In genomic region chr17:31558748-31559646, GRCh38 we compare ENCODE assay signal across 8 cellular contexts.
DNase-seq lines count a peak whose midpoint lies in the region; ATAC-seq, FAIRE-seq and TF ChIP-seq lines count a peak whose summit lies in the region.

No MANE protein-coding gene starts in this region.

- no peaks in the 10 kb centered on the region for H3K36me3 ChIP-seq in HepG2 (replicated peaks in 1 of 2; ENCODE audit: control insufficient read depth in 1 of 2, insufficient read depth in 2 of 2, low read length in 2 of 2)

- H3K27me3 Mint-ChIP-seq in HFFc6 (ENCODE audit: insufficient read depth): peaks cover 4% of the 10 kb centered on the region; the same call in 1 of the 2 replicates

- POLR2A ChIA-PET in HepG2 (lab: Yijun Ruan, JAX): interaction anchor here (1.6 to 1.8 kb wide), 2 partner anchors 10 to 245 kb away, joined by 3 to 4 read pairs; no protein-coding TSS in a partner anchor

- no peaks in the 10 kb centered on the region for H3K79me2 ChIP-seq in HepG2 (ENCODE audit: insufficient read depth, low read length)

- intact Hi-C loops in HepG2 (cut with micrococcal nuclease; ENCODE audit: unreplicated experiment): loop anchor here (1.0 kb wide), 1 partner anchor 283 kb away; no protein-coding TSS in a partner anchor

- peaks cover 44% of the 10 kb centered on the region for H3K4me1 ChIP-seq in HepG2 (ENCODE audit: insufficient read depth, low read length)

- in situ Hi-C loops in HepG2 (cut with HindIII; ENCODE audit: extremely low pct_ligation_motif_present, low pct_unique_long_range_greater_than_20kb): loop anchor here (5.0 kb wide), 1 partner anchor 283 kb away; no protein-coding TSS in a partner anchor

- H3K27me3 ChIP-seq in HepG2 (ENCODE audit: control insufficient read depth in 1 of 2, insufficient read depth in 2 of 2, low read length in 2 of 2): peaks cover 0 to 6% of the 10 kb centered on the region in 2 experiments; a peak in 3 of 5 replicates

- peaks cover 47% of the 10 kb centered on the region for H3K4me1 Mint-ChIP-seq in HFFc6 (ENCODE audit: low read depth)

- H3K4me3 Mint-ChIP-seq in HFFc6: peak overlapping the region; percentile 90

- peak; percentile 76 for ATAC-seq in HepG2

- BruUV-seq in HepG2 (replicated peaks; lab: Mats Ljungman, UMichigan): no TSS peak

- peak in 1 of 2 experiments; percentile 68; a peak in 2 of 4 replicates for TF ChIP-seq POLR2A in HepG2 (IDR thresholded peaks at IDR 0.05; ENCODE audit: insufficient read depth in 1 of 2, low read depth in 2 of 2, low read length in 2 of 2)

- peaks cover 32% of the 10 kb centered on the region for H3K36me3 Mint-ChIP-seq in HFFc6 (ENCODE audit: low read depth)

- H3K27ac Mint-ChIP-seq in HFFc6: peak overlapping the region; percentile 74

- H3K4me2 ChIP-seq in HepG2 (ENCODE audit: low read depth, low read length): peak overlapping the region; percentile 81

- 88% methylated on average over 34 of the region's 120 CpGs for WGBS in HepG2 (ENCODE audit: low lambda C conversion rate)

- no peaks in the 10 kb centered on the region for H4K20me1 ChIP-seq in HepG2 (ENCODE audit: insufficient read depth, low read length)

- H3K9me3 ChIP-seq in HepG2 (ENCODE audit: low read length): no peaks in the 10 kb centered on the region

- H3K4me3 ChIP-seq in HepG2 (replicated peaks in 1 of 3; ENCODE audit: insufficient read depth in 1 of 3, low read depth in 2 of 3, low read length in 3 of 3): peak overlapping the region; percentile 66 to 73 (median 73)

- TF ChIP-seq CTCF in HFFc6 (IDR thresholded peaks at IDR 0.05) (peak; percentile 94), HepG2 (CRISPR knock-in tag; IDR thresholded peaks at IDR 0.05) (peak; percentile 71)

- H3K27ac ChIP-seq in HepG2 (ENCODE audit: extremely low read length, insufficient read depth, low read length): peak overlapping the region; percentile 58

- H3K9ac ChIP-seq in HepG2 (ENCODE audit: insufficient read depth, low read depth, low read length): peak overlapping the region; percentile 62

- FAIRE-seq in HepG2 (lab: Jason Lieb, UNC): no peak

- H3K9me3 Mint-ChIP-seq in HFFc6: no peaks in the 10 kb centered on the region

- TF ChIP-seq EP300 in HepG2 (IDR thresholded peaks at IDR 0.05; ENCODE audit: low read depth in 2 of 2, low read length in 2 of 2): no peak
- no peak for TF ChIP-seq EP300 in HepG2 (CRISPR knock-in tag; IDR thresholded peaks at IDR 0.05; ENCODE audit: borderline replicate concordance)

- H2AFZ ChIP-seq in HepG2 (ENCODE audit: low read length): no peak overlapping the region

- DNase-seq in DMS79 treated with DMSO at 0.1 percent for 48 hours (lab: John Stamatoyannopoulos, UW) (peak; percentile 63), HFFc6 (peak; percentile 76), NCI-H345 treated with DMSO at 0.1 percent for 48 hours (lab: John Stamatoyannopoulos, UW; ENCODE audit: unreplicated experiment) (peak; percentile 50), dermis blood vessel endothelial cell (peak; percentile 87), HepG2 (ENCODE audit: low spot score) (peak; percentile 59), GF-D8 (lab: John Stamatoyannopoulos, UW) (no peak)
- DNase-seq in activated CD4-positive, alpha-beta T cell treated with anti-CD3 and anti-CD28 coated beads, Interleukin-2, amount 50 U/mL, for 24 hours (ENCODE audit: low read depth in 1 of 2, low spot score in 1 of 2): peak; percentile 22 to 25
- peak; percentile 47 for DNase-seq in stimulated activated CD4-positive, alpha-beta T cell treated with anti-CD3 and anti-CD28 coated beads, Interleukin-2, amount 100 ng/mL, for 4 hours (ENCODE audit: low read depth)

- CTCF ChIA-PET in HepG2 (lab: Yijun Ruan, JAX; ENCODE audit: low intra/inter-chr PET ratio, low total read pairs): interaction anchor here (2.1 kb wide), 1 partner anchor 283 kb away, joined by 34 read pairs; no protein-coding TSS in a partner anchor

- peak; percentile 95 for TF ChIP-seq RAD21 in HepG2 (CRISPR knock-in tag; IDR thresholded peaks at IDR 0.05)

TF ChIP-seq in HepG2, 621 proteins besides CTCF, POLR2A, EP300 and RAD21 (continues in another document):
- TF ChIP-seq DZIP1 (CRISPR knock-in tag; IDR thresholded peaks at IDR 0.05) (peak; percentile 31; the same call in 1 of the 2 replicates), KAT8 (CRISPR knock-in tag; IDR thresholded peaks at IDR 0.05) (peak; percentile 18; the same call in 1 of the 2 replicates), POLR2G (IDR thresholded peaks at IDR 0.05; ENCODE audit: low read depth, low read length) (peak; percentile 69), SIX1 (CRISPR knock-in tag; IDR thresholded peaks at IDR 0.05; ENCODE audit: borderline replicate concordance) (no peak)
- TF ChIP-seq, protein P1, sequence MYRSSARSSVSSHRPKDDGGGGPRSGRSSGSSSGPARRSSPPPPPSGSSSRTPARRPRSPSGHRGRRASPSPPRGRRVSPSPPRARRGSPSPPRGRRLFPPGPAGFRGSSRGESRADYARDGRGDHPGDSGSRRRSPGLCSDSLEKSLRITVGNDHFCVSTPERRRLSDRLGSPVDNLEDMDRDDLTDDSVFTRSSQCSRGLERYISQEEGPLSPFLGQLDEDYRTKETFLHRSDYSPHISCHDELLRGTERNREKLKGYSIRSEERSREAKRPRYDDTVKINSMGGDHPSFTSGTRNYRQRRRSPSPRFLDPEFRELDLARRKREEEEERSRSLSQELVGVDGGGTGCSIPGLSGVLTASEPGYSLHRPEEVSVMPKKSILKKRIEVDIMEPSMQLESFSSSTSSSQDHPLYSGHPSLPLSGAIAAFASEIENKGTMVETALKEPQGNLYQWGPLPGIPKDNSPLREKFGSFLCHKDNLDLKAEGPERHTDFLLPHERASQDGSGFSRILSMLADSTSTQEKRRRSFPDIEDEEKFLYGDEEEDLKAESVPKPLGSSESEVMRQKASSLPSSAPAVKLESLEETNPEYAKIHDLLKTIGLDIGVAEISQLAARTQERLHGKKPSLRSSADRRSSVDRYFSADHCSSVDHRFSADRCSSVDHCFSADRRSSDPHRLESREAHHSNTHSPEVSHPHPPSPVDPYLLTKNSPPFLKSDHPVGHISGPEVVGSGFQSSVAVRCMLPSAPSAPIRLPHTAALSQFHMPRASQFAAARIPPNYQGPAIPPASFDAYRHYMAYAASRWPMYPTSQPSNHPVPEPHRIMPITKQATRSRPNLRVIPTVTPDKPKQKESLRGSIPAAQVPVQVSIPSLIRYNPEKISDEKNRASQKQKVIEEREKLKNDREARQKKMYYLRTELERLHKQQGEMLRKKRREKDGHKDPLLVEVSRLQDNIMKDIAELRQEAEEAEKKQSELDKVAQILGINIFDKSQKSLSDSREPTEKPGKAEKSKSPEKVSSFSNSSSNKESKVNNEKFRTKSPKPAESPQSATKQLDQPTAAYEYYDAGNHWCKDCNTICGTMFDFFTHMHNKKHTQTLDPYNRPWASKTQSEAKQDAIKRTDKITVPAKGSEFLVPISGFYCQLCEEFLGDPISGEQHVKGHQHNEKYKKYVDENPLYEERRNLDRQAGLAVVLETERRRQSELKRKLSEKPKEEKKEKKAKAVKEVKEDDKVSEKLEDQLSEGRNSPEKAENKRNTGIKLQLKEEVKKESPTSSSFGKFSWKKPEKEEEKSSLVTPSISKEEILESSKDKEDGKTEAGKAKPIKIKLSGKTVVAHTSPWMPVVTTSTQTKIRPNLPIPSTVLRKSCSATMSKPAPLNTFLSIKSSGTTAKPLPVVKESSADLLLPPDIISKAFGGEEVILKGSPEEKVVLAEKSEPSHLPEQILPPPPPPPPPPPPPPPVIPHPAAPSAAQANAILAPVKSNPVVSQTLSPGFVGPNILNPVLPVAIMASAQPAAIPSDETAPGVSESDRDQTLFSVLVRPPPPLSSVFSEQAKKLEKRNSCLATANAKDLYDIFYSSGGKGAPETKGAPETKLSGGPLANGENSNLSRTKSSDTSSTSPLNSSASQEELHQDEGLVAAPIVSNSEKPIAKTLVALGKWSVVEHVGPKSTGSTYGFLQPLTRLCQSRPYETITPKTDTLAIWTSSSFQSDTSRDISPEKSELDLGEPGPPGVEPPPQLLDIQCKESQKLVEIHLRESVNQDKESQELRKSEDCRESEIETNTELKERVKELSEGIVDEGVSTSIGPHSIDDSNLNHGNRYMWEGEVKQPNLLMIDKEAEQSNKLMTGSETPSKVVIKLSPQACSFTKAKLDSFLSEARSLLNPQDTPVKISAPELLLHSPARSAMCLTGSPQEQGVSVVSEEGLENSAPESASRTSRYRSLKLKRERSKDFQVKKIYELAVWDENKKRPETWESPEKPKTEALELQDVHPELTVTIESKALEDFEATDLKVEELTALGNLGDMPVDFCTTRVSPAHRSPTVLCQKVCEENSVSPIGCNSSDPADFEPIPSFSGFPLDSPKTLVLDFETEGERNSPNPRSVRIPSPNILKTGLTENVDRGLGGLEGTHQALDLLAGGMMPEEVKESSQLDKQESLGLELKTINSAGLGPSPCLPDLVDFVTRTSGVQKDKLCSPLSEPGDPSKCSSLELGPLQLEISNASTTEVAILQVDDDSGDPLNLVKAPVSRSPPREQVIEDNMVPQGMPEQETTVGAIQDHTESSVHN (CRISPR knock-in tag; IDR thresholded peaks at IDR 0.05): no peak
